In the genomic region with DNA sequence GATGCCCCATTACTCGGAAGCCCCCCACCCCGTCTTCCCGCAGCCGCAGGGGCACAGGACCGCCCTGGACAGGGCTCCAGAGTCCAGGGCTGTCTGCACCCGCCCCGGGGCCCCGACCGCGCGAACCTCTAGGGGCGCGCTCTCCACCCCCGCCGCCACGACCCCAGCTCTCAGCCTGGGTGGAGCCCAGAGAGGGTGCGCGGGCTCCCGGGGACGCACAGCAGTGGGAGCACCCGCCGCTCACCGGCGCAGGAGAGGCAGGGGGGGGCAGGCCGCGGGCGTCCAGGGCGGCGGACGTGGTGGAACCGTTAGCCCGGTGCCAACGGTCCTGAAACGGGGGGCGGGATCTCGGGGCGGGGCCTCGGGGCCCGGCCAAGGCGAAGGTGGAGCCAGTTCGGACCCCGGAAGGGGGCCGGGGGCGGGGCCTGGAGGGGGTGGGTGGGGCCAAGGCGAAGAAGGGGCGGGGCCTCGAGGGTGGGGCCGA, we compare ENCODE assay signal across 8 cellular contexts. TPM values are rescaled to one million over a fixed set of nuclear protein-coding genes. Genes with fewer than 3 reads are reported as not detected.
DNase-seq lines count a peak whose midpoint lies in the region; ATAC-seq, FAIRE-seq and TF ChIP-seq lines count a peak whose summit lies in the region.

A gene with protein sequence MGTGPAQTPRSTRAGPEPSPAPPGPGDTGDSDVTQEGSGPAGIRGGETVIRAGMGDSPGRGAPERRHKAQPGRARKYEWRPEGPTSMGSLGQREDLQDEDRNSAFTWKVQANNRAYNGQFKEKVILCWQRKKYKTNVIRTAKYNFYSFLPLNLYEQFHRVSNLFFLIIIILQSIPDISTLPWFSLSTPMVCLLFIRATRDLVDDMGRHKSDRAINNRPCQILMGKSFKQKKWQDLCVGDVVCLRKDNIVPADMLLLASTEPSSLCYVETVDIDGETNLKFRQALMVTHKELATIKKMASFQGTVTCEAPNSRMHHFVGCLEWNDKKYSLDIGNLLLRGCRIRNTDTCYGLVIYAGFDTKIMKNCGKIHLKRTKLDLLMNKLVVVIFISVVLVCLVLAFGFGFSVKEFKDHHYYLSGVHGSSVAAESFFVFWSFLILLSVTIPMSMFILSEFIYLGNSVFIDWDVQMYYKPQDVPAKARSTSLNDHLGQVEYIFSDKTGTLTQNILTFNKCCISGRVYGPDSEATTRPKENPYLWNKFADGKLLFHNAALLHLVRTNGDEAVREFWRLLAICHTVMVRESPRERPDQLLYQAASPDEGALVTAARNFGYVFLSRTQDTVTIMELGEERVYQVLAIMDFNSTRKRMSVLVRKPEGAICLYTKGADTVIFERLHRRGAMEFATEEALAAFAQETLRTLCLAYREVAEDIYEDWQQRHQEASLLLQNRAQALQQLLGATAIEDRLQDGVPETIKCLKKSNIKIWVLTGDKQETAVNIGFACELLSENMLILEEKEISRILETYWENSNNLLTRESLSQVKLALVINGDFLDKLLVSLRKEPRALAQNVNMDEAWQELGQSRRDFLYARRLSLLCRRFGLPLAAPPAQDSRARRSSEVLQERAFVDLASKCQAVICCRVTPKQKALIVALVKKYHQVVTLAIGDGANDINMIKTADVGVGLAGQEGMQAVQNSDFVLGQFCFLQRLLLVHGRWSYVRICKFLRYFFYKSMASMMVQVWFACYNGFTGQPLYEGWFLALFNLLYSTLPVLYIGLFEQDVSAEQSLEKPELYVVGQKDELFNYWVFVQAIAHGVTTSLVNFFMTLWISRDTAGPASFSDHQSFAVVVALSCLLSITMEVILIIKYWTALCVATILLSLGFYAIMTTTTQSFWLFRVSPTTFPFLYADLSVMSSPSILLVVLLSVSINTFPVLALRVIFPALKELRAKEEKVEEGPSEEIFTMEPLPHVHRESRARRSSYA (N-terminal part only) (minus strand): TSS at position 335 of the 484 bp plus-strand sequence. CDS start 540 bp downstream, outside the sequence.

- in situ Hi-C loops in HepG2 (cut with HindIII; ENCODE audit: extremely low pct_ligation_motif_present, low pct_unique_long_range_greater_than_20kb), result no loop called here

- H3K79me2 ChIP-seq in HepG2 (ENCODE audit: insufficient read depth, low read length), result no peaks in the 10 kb centered on the region

- POLR2A ChIA-PET in HepG2 (lab: Yijun Ruan, JAX), result interaction anchor here (0.6 kb wide), 1 partner anchor 836 kb away, joined by 3 read pairs; no protein-coding TSS in a partner anchor

- TF ChIP-seq EP300 in HepG2 (IDR thresholded peaks at IDR 0.05; ENCODE audit: low read depth in 2 of 2, low read length in 2 of 2) (no peak), HepG2 (CRISPR knock-in tag; IDR thresholded peaks at IDR 0.05; ENCODE audit: borderline replicate concordance) (no peak)

- TF ChIP-seq POLR2A in HepG2 (IDR thresholded peaks at IDR 0.05; ENCODE audit: insufficient read depth in 1 of 2, low read depth in 2 of 2, low read length in 2 of 2), result no peak

- no peaks in the 10 kb centered on the region for H4K20me1 ChIP-seq in HepG2 (ENCODE audit: insufficient read depth, low read length)

- H2AFZ ChIP-seq in HepG2 (ENCODE audit: low read length), result no peak within 1 kb of the TSS

- H3K4me2 ChIP-seq in HepG2 (ENCODE audit: low read depth, low read length), result peak within 1 kb of the TSS; percentile 87

- TF ChIP-seq CTCF in ascending aorta (IDR thresholded peaks at IDR 0.05) (no peak), HepG2 (CRISPR knock-in tag; IDR thresholded peaks at IDR 0.05) (peak; percentile 35; the same call in 1 of the 2 replicates), thoracic aorta (IDR thresholded peaks at IDR 0.05) (no peak)

- H3K27me3 ChIP-seq in HUES48 (ENCODE audit: control insufficient read depth, insufficient read depth, low read length), result no peaks in the 10 kb centered on the region
- no peaks in the 10 kb centered on the region for H3K27me3 ChIP-seq in ascending aorta
- no peaks in the 10 kb centered on the region; a peak in 1 of 5 replicates for H3K27me3 ChIP-seq in HepG2 (ENCODE audit: control insufficient read depth in 1 of 2, insufficient read depth in 2 of 2, low read length in 2 of 2)
- H3K27me3 ChIP-seq in thoracic aorta (replicated peaks; ENCODE audit: insufficient read depth), result no peaks in the 10 kb centered on the region

- BruUV-seq in HepG2 (replicated peaks; lab: Mats Ljungman, UMichigan), result no TSS peak

- CTCF ChIA-PET in HepG2 (lab: Yijun Ruan, JAX; ENCODE audit: low intra/inter-chr PET ratio, low total read pairs), result interaction anchor here (1.0 kb wide), 1 partner anchor 194 kb away, joined by 3 read pairs; no protein-coding TSS in a partner anchor

- intact Hi-C loops in ascending aorta (cut with DNase I), result loop anchor here (1.0 kb wide), 1 partner anchor 160 kb away; a partner anchor contains a TSS
- intact Hi-C loops in HepG2 (cut with micrococcal nuclease; ENCODE audit: unreplicated experiment), result loop anchor here (2.0 kb wide), 1 partner anchor 21 kb away; no protein-coding TSS in a partner anchor

- H3K4me1 ChIP-seq in HUES48 (ENCODE audit: control insufficient read depth, insufficient read depth, low read length) (peaks cover 3% of the 10 kb centered on the region; the same call in 1 of the 2 replicates), ascending aorta (peaks cover 4 to 13% of the 10 kb centered on the region in 2 donors), HepG2 (ENCODE audit: insufficient read depth, low read length) (peaks cover 18% of the 10 kb centered on the region), thoracic aorta (ENCODE audit: control insufficient read depth in 1 of 2, low read depth in 2 of 2) (peaks cover 4 to 17% of the 10 kb centered on the region in 2 donors)

- H3K27ac ChIP-seq in HUES48 (ENCODE audit: low read depth, low read length), result peak within 1 kb of the TSS; percentile 81
- peak within 1 kb of the TSS; percentile 65 to 78 for H3K27ac ChIP-seq in ascending aorta
- H3K27ac ChIP-seq in HepG2 (ENCODE audit: extremely low read length, insufficient read depth, low read length), result peak within 1 kb of the TSS; percentile 72
- H3K27ac ChIP-seq in thoracic aorta, result peak within 1 kb of the TSS; percentile 50 to 61

- H3K9me3 ChIP-seq in HUES48 (ENCODE audit: control insufficient read depth, insufficient read depth, low read length), result no peaks in the 10 kb centered on the region
- H3K9me3 ChIP-seq in ascending aorta, result no peaks in the 10 kb centered on the region
- H3K9me3 ChIP-seq in HepG2 (ENCODE audit: low read length), result no peaks in the 10 kb centered on the region
- no peaks in the 10 kb centered on the region for H3K9me3 ChIP-seq in thoracic aorta

- peak; percentile 100 for DNase-seq in AG20443 (ENCODE audit: low spot score)
- no peak for DNase-seq in ascending aorta (ENCODE audit: low spot score in 2 of 2)
- no peak for DNase-seq in HepG2 (ENCODE audit: low spot score)
- DNase-seq in thoracic aorta (ENCODE audit: low spot score), result no peak
- no peak for DNase-seq in NCI-H1436 (lab: John Stamatoyannopoulos, UW)
- DNase-seq in NCI-H345 treated with DMSO at 0.1 percent for 48 hours (lab: John Stamatoyannopoulos, UW; ENCODE audit: unreplicated experiment), result no peak

- H3K4me3 ChIP-seq in HUES48 (ENCODE audit: low read depth, low read length), result peak within 1 kb of the TSS; percentile 73
- peak within 1 kb of the TSS; percentile 59 to 67 for H3K4me3 ChIP-seq in ascending aorta
- H3K4me3 ChIP-seq in HepG2 (replicated peaks in 1 of 3; ENCODE audit: insufficient read depth in 1 of 3, low read depth in 2 of 3, low read length in 3 of 3), result peak within 1 kb of the TSS; percentile 45 to 84 (median 69)
- H3K4me3 ChIP-seq in thoracic aorta, result peak within 1 kb of the TSS; percentile 74

- FAIRE-seq in HepG2 (lab: Jason Lieb, UNC), result no peak

- no peak; the same call in 1 of the 2 replicates for TF ChIP-seq RAD21 in HepG2 (CRISPR knock-in tag; IDR thresholded peaks at IDR 0.05)

- peaks cover 12% of the 10 kb centered on the region for H3K36me3 ChIP-seq in HUES48 (ENCODE audit: control insufficient read depth, insufficient read depth, low read length)
- peaks cover 22 to 23% of the 10 kb centered on the region in 2 donors for H3K36me3 ChIP-seq in ascending aorta
- peaks cover 1 to 9% of the 10 kb centered on the region in 2 experiments; a peak in 1 of 5 replicates for H3K36me3 ChIP-seq in HepG2 (replicated peaks in 1 of 2; ENCODE audit: control insufficient read depth in 1 of 2, insufficient read depth in 2 of 2, low read length in 2 of 2)
- peaks cover 11% of the 10 kb centered on the region for H3K36me3 ChIP-seq in thoracic aorta

- 3% methylated on average over 11 of the region's 48 CpGs for WGBS in HepG2 (ENCODE audit: low lambda C conversion rate)

- ATAC-seq in GM19025 (IDR thresholded peaks at IDR 0.05; ENCODE audit: low read depth, unreplicated experiment) (peak; percentile 3), HepG2 (peak; percentile 34), thoracic aorta (ENCODE audit: insufficient number of reproducible peaks, low FRiP score, low read depth) (peak; percentile 7)

- H3K9ac ChIP-seq in HUES48 (ENCODE audit: low read depth, low read length) (0 out of 2 replicates have a peak within 1 kb of the TSS, but pooled peaks have one; percentile 20), HepG2 (ENCODE audit: insufficient read depth, low read depth, low read length) (peak within 1 kb of the TSS; percentile 66)

RNA-seq across cellular contexts. Expression of the gene that starts here (rescaled TPM):
- 0.11 TPM for total RNA-seq in ascending aorta
- 1.8 and 2.6 TPM in 2 replicates for total RNA-seq in HepG2 (2016; rRNA removed; fragmentation: Illumina TruSeq; extraction: Trizol)
- 0.35 and 0.40 TPM in 2 replicates for total RNA-seq in HepG2 (2016; cell fraction: cytosol; rRNA removed; fragmentation: Illumina TruSeq; extraction: Trizol; ENCODE audit: low read depth)
- total RNA-seq in HepG2 (2016; cell fraction: insoluble cytoplasmic fraction; rRNA removed; fragmentation: Illumina TruSeq; extraction: Trizol), result 1.8 and 2.6 TPM in 2 replicates
- total RNA-seq in HepG2 (2016; cell fraction: membrane; rRNA removed; fragmentation: Illumina TruSeq; extraction: Trizol), result 1.2 and 1.7 TPM in 2 replicates
- 1.9 and 3.5 TPM in 2 replicates for total RNA-seq in HepG2 (2016; cell fraction: nucleus; rRNA removed; fragmentation: Illumina TruSeq; extraction: Trizol)
- polyA plus RNA-seq in HepG2 (2011; rRNA removed), result 5.8 and 5.9 TPM in 2 replicates
- polyA plus RNA-seq in HepG2 (2011; cell fraction: cytosol; rRNA removed), result 3.8 and 4.8 TPM in 2 replicates
- polyA plus RNA-seq in HepG2 (2011; cell fraction: nucleus; rRNA removed), result 10.6 and 12.8 TPM in 2 replicates
- polyA plus RNA-seq in HepG2 (2012), result 2.4 and 2.5 TPM in 2 replicates
- polyA plus RNA-seq in HepG2 (2016; cell fraction: cytosol; fragmentation: Illumina TruSeq; extraction: Trizol; ENCODE audit: low read depth), result 0.36 and 0.59 TPM in 2 replicates
- polyA plus RNA-seq in HepG2 (2016; cell fraction: insoluble cytoplasmic fraction; fragmentation: Illumina TruSeq; extraction: Trizol; ENCODE audit: low read depth), result 1.1 and 2.2 TPM in 2 replicates
- 0.69 and 0.98 TPM in 2 replicates for polyA plus RNA-seq in HepG2 (2016; cell fraction: membrane; fragmentation: Illumina TruSeq; extraction: Trizol; ENCODE audit: low read depth)
- 9.6 and 11.4 TPM in 2 replicates for polyA plus RNA-seq in HepG2 (2016; cell fraction: nucleus; fragmentation: Illumina TruSeq; extraction: Trizol; ENCODE audit: insufficient read depth, low read depth)
- 10.3 and 16.8 TPM in 2 replicates for polyA minus RNA-seq in HepG2 (2011; rRNA and poly(A)+ RNA removed; ENCODE audit: low replicate concordance)
- polyA minus RNA-seq in HepG2 (2011; cell fraction: cytosol; rRNA and poly(A)+ RNA removed), result 4.6 and 5.4 TPM in 2 replicates
- 2.7 and 3.0 TPM in 2 replicates for polyA minus RNA-seq in HepG2 (2011; cell fraction: nucleus; rRNA and poly(A)+ RNA removed)
- 1 to 10 TPM in 1 of 2 donors, under 1 TPM in 1; 0.21 to 1.4 TPM for total RNA-seq in thoracic aorta
